Comparison of ENCODE assay signal across 1 cellular context in genomic region chr10:88038268-88038667, GRCh38.
TF ChIP-seq lines count a peak whose summit lies in the region.

No MANE protein-coding gene starts in this region.

TF ChIP-seq in K562, 482 proteins besides CTCF, POLR2A, EP300 and RAD21 (continued from another document):
- TF ChIP-seq JUN (IDR thresholded peaks at IDR 0.05; ENCODE audit: borderline replicate concordance, low read depth, low read length), result no peak
- no peak for TF ChIP-seq JUN (CRISPR knock-in tag; IDR thresholded peaks at IDR 0.05; ENCODE audit: borderline replicate concordance)
- TF ChIP-seq, protein P1, sequence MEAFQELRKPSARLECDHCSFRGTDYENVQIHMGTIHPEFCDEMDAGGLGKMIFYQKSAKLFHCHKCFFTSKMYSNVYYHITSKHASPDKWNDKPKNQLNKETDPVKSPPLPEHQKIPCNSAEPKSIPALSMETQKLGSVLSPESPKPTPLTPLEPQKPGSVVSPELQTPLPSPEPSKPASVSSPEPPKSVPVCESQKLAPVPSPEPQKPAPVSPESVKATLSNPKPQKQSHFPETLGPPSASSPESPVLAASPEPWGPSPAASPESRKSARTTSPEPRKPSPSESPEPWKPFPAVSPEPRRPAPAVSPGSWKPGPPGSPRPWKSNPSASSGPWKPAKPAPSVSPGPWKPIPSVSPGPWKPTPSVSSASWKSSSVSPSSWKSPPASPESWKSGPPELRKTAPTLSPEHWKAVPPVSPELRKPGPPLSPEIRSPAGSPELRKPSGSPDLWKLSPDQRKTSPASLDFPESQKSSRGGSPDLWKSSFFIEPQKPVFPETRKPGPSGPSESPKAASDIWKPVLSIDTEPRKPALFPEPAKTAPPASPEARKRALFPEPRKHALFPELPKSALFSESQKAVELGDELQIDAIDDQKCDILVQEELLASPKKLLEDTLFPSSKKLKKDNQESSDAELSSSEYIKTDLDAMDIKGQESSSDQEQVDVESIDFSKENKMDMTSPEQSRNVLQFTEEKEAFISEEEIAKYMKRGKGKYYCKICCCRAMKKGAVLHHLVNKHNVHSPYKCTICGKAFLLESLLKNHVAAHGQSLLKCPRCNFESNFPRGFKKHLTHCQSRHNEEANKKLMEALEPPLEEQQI (IDR thresholded peaks at IDR 0.05), result no peak
